ENCODE assay signal across 8 cellular contexts in genomic region chr6:105994522-105995402, GRCh38.
DNase-seq lines count a peak whose midpoint lies in the region; ATAC-seq and TF ChIP-seq lines count a peak whose summit lies in the region.

No MANE protein-coding gene starts in this region.

- TF ChIP-seq CTCF in foreskin keratinocyte (conservative IDR thresholded peaks at IDR 0.05) (no peak), upper lobe of right lung (IDR thresholded peaks at IDR 0.05) (no peak)

- H3K27ac ChIP-seq in foreskin keratinocyte (peak overlapping the region; percentile 93), upper lobe of right lung (peak overlapping the region; percentile 86)

- peaks cover 26% of the 10 kb centered on the region for H3K4me1 ChIP-seq in foreskin keratinocyte
- peaks cover 10% of the 10 kb centered on the region for H3K4me1 ChIP-seq in neuron (ENCODE audit: insufficient read depth, low read length)
- H3K4me1 ChIP-seq in upper lobe of right lung = peaks cover 7% of the 10 kb centered on the region

- in situ Hi-C loops in ACHN (cut with HindIII; ENCODE audit: low pct_ligation_motif_present, low pct_unique_long_range_greater_than_20kb, low sequenced_read_pairs) = no loop called here

- ATAC-seq in GM21423 (IDR thresholded peaks at IDR 0.05; ENCODE audit: unreplicated experiment) (peak; percentile 2), foreskin keratinocyte (peak; percentile 71), upper lobe of right lung (peak; percentile 64), GM21825 (IDR thresholded peaks at IDR 0.05; ENCODE audit: unreplicated experiment) (no peak)

- H3K9me3 ChIP-seq in neuron (ENCODE audit: low read length) (peaks cover 5% of the 10 kb centered on the region), upper lobe of right lung (no peaks in the 10 kb centered on the region)

- H3K4me3 ChIP-seq in neuron (ENCODE audit: low read length) (peak overlapping the region; percentile 29), upper lobe of right lung (peak overlapping the region; percentile 66)

- intact Hi-C loops in upper lobe of right lung (cut with DNase I) = no loop called here

- H3K27me3 ChIP-seq in foreskin keratinocyte (no peaks in the 10 kb centered on the region), neuron (ENCODE audit: insufficient read depth, low read length) (peaks cover 69% of the 10 kb centered on the region), upper lobe of right lung (peaks cover 76% of the 10 kb centered on the region)

- H3K36me3 ChIP-seq in neuron (ENCODE audit: insufficient read depth, low read length) = no peaks in the 10 kb centered on the region
- H3K36me3 ChIP-seq in upper lobe of right lung = no peaks in the 10 kb centered on the region

- DNase-seq in ACHN = peak; percentile 54
- DNase-seq in OCI-M1 (lab: John Stamatoyannopoulos, UW) = peak; percentile 89
- DNase-seq in activated gamma-delta T cell (lab: John Stamatoyannopoulos, UW) = peak; percentile 20
- DNase-seq in foreskin keratinocyte = peak; percentile 53 to 75
- DNase-seq in upper lobe of right lung = peak; percentile 83

- H2AFZ ChIP-seq in neuron (ENCODE audit: low read depth, low read length) = peak overlapping the region; percentile 97

Comparison
In these comparisons a context has a peak if more than half of its experiments do, and no peak if none do; other contexts are left out.
1. DNase-seq: peak in every context shown above with its lines; median percentile 89 in OCI-M1; 83 in upper lobe of right lung; 64 in foreskin keratinocyte; 54 in ACHN; 20 in activated gamma-delta T cell.